Comparison of ENCODE assay signal across 17 cellular contexts in the genomic region with DNA sequence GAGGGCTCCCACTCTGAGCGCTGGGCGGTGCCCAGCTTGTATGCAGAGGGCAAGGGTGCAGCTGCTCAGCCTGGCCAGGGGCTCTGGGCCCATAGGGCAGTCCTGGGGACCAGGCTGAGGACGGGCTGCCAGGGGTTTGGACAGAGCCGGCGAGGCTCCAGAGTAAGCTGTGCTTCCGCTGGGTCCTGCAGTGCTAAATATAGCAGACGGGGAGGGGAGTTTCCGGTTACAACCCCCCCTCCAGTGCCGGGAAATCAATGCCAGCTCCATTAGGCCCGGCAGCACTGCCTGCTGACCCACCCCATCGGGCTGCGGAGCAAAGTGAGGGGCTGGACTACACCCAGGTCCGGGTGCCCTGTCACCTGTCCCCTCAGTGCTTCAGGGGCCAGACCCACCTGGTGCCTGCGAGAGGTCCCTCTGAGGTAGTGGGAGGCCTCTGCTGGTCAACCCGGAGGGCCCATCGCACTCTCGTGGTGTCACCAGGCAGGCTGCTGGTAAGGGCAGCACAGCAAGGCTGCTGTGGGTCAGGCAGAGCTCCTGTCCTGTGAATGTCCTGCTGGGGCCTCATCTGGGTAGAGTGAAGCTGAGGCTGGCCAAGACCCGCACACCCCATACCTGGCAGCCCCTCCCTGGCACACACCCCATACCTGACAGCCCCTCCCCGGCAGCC. TPM values are rescaled to one million over a fixed set of nuclear protein-coding genes. Genes with fewer than 3 reads are reported as not detected.
A peak's percentile ranks its signal among the peaks of the same experiment; 100 is the strongest.
DNase-seq lines count a peak whose midpoint lies in the region; ATAC-seq and TF ChIP-seq lines count a peak whose summit lies in the region.
"Had no signal": no experiment of that assay in that cellular context is flagged by ENCODE, and none has a peak within 500 bp of the region (broad histone marks: within the 10 kb centered on the region; RNA-seq: fewer than 3 reads in every experiment).

No MANE protein-coding gene starts in this region.

- peaks cover 0 to 4% of the 10 kb centered on the region in 2 experiments; a peak in 1 of 3 replicates for H3K36me3 ChIP-seq in HEK293 (ENCODE audit: control insufficient read depth in 2 of 2, insufficient read depth in 1 of 2, low read length in 2 of 2)
- H3K36me3 ChIP-seq in left lung: no peaks in the 10 kb centered on the region
- H3K36me3 ChIP-seq: adrenal gland, thoracic aorta had no signal

- BruUV-seq in Calu3 (replicated peaks; lab: Mats Ljungman, UMichigan): no TSS peak

- peak; percentile 84 for DNase-seq in COR-L47 (lab: John Stamatoyannopoulos, UW)
- DNase-seq in SHP77 (lab: John Stamatoyannopoulos, UW): peak; percentile 79
- no peak for DNase-seq in left lung
- DNase-seq in anterior cingulate cortex (lab: John Stamatoyannopoulos, UW): no peak
- no peak for DNase-seq in midbrain (lab: John Stamatoyannopoulos, UW)
- no peak for DNase-seq in stimulated activated naive CD8-positive, alpha-beta T cell treated with anti-CD3 and anti-CD28 coated beads, Interleukin-15, amount 100 ng/mL, for 72 hours
- no peak for DNase-seq in Calu3
- DNase-seq: activated CD8-positive, alpha-beta T cell treated with anti-CD3 and anti-CD28 coated beads for 36 hours; GDM1; kidney; MV-4-11 had no signal

- POLR2A ChIA-PET in HEK293 (lab: Yijun Ruan, JAX): interaction anchor here (2.0 kb wide), 1 partner anchor 10 kb away, joined by 9 read pairs; a partner anchor contains a TSS

- no peaks in the 10 kb centered on the region for H3K9me3 Mint-ChIP-seq in stimulated activated naive CD8-positive, alpha-beta T cell treated with anti-CD3 and anti-CD28 coated beads, Interleukin-15, amount 100 ng/mL, for 72 hours
- no peaks in the 10 kb centered on the region for H3K9me3 Mint-ChIP-seq in Calu3 (ENCODE audit: low read depth, unreplicated experiment)
- H3K9me3 Mint-ChIP-seq: activated CD8-positive, alpha-beta T cell treated with anti-CD3 and anti-CD28 coated beads for 36 hours; activated T-helper 17 cell treated with anti-CD3 and anti-CD28 coated beads, Interleukin-2, amount 50 U/mL, for 72 hours had no signal

- H3K4me3 ChIP-seq in HEK293 (ENCODE audit: low read depth, low read length) (no peak overlapping the region), left lung (no peak overlapping the region)
- H3K4me3 ChIP-seq: adrenal gland, SJSA1, thoracic aorta had no signal

- CTCF ChIA-PET in HEK293 (lab: Yijun Ruan, JAX): interaction anchor here (0.6 to 3.7 kb wide), 2 partner anchors 10 to 165 kb away, joined by 4 to 18 read pairs; a partner anchor contains a TSS
- CTCF ChIA-PET in Calu3 (lab: Charles Lee): interaction anchor here (0.5 to 1.8 kb wide), 3 partner anchors 52 to 716 kb away, joined by 3 to 4 read pairs (median 4); no protein-coding TSS in a partner anchor

- no peak overlapping the region for H3K4me3 Mint-ChIP-seq in stimulated activated naive CD8-positive, alpha-beta T cell treated with anti-CD3 and anti-CD28 coated beads, Interleukin-15, amount 100 ng/mL, for 72 hours
- no peak overlapping the region for H3K4me3 Mint-ChIP-seq in Calu3 (ENCODE audit: low read depth, unreplicated experiment)
- H3K4me3 Mint-ChIP-seq: activated CD8-positive, alpha-beta T cell treated with anti-CD3 and anti-CD28 coated beads for 36 hours; activated T-helper 17 cell treated with anti-CD3 and anti-CD28 coated beads, Interleukin-2, amount 50 U/mL, for 72 hours had no signal

- H3K27ac Mint-ChIP-seq in stimulated activated naive CD8-positive, alpha-beta T cell treated with anti-CD3 and anti-CD28 coated beads, Interleukin-15, amount 100 ng/mL, for 72 hours: no peak overlapping the region
- H3K27ac Mint-ChIP-seq in Calu3 (ENCODE audit: unreplicated experiment): no peak overlapping the region
- H3K27ac Mint-ChIP-seq: activated CD8-positive, alpha-beta T cell treated with anti-CD3 and anti-CD28 coated beads for 36 hours; activated T-helper 17 cell treated with anti-CD3 and anti-CD28 coated beads, Interleukin-2, amount 50 U/mL, for 72 hours; CD14-positive monocyte had no signal

- H3K4me1 Mint-ChIP-seq in stimulated activated naive CD8-positive, alpha-beta T cell treated with anti-CD3 and anti-CD28 coated beads, Interleukin-15, amount 100 ng/mL, for 72 hours: peaks cover 39% of the 10 kb centered on the region
- H3K4me1 Mint-ChIP-seq in Calu3 (ENCODE audit: low read depth, unreplicated experiment): peaks cover 2% of the 10 kb centered on the region

- H3K27ac ChIP-seq in HEK293 (ENCODE audit: extremely low read depth, low read depth, low read length) (no peak overlapping the region), left lung (peak overlapping the region; percentile 24 to 33)
- H3K27ac ChIP-seq: adrenal gland, SJSA1, thoracic aorta had no signal

- peaks cover 14% of the 10 kb centered on the region for H3K36me3 Mint-ChIP-seq in Calu3 (ENCODE audit: insufficient read depth, unreplicated experiment)
- H3K36me3 Mint-ChIP-seq: CD14-positive monocyte had no signal

- no peaks in the 10 kb centered on the region for H3K9me3 ChIP-seq in HEK293 (ENCODE audit: control insufficient read depth, insufficient read depth, low read depth, low read length)
- no peaks in the 10 kb centered on the region for H3K9me3 ChIP-seq in left lung
- H3K9me3 ChIP-seq: adrenal gland, thoracic aorta had no signal

- H3K27me3 ChIP-seq in left lung: peaks cover 0 to 56% of the 10 kb centered on the region in 2 donors
- H3K27me3 ChIP-seq: SJSA1 had no signal

- ATAC-seq in left lung: peak; percentile 23
- ATAC-seq in stimulated activated naive CD8-positive, alpha-beta T cell treated with anti-CD3 and anti-CD28 coated beads, Interleukin-15, amount 100 ng/mL, for 72 hours: no peak
- ATAC-seq: activated CD8-positive, alpha-beta T cell treated with anti-CD3 and anti-CD28 coated beads for 36 hours; activated T-helper 17 cell treated with anti-CD3 and anti-CD28 coated beads, Interleukin-2, amount 50 U/mL, for 72 hours had no signal

- peaks cover 42% of the 10 kb centered on the region for H3K27me3 Mint-ChIP-seq in stimulated activated naive CD8-positive, alpha-beta T cell treated with anti-CD3 and anti-CD28 coated beads, Interleukin-15, amount 100 ng/mL, for 72 hours
- H3K27me3 Mint-ChIP-seq in Calu3 (ENCODE audit: unreplicated experiment): peaks cover 11% of the 10 kb centered on the region

- peaks cover 3% of the 10 kb centered on the region; the same call in 1 of the 2 replicates for H3K4me1 ChIP-seq in HEK293 (ENCODE audit: control insufficient read depth, insufficient read depth, low read length)
- H3K4me1 ChIP-seq in left lung: peaks cover 16 to 47% of the 10 kb centered on the region in 2 donors

- intact Hi-C loops in left lung (cut with DNase I) (no loop called here), Calu3 (cut with micrococcal nuclease; ENCODE audit: unreplicated experiment) (no loop called here)

- TF ChIP-seq CTCF in HEK293 (tag by site-specific recombination; IDR thresholded peaks at IDR 0.05): no peak
- TF ChIP-seq CTCF in left lung (IDR thresholded peaks at IDR 0.05): no peak
- TF ChIP-seq CTCF in Calu3 (IDR thresholded peaks at IDR 0.05; ENCODE audit: unreplicated experiment): no peak

TF ChIP-seq in HEK293, 187 proteins besides CTCF, POLR2A, EP300 and RAD21 (continues in another document):
- TF ChIP-seq KLF10 (tag by site-specific recombination; IDR thresholded peaks at IDR 0.05) (no peak), BCL11B (tag by site-specific recombination; IDR thresholded peaks at IDR 0.05; ENCODE audit: low read depth) (no peak), ZNF768 (tag by site-specific recombination; IDR thresholded peaks at IDR 0.05) (no peak), ZNF184 (tag by site-specific recombination; IDR thresholded peaks at IDR 0.05) (no peak), HOXD13 (CRISPR knock-in tag; IDR thresholded peaks at IDR 0.05; ENCODE audit: borderline replicate concordance) (no peak), ZIC2 (tag by site-specific recombination; IDR thresholded peaks at IDR 0.05) (no peak), ZNF394 (tag by site-specific recombination; IDR thresholded peaks at IDR 0.05; ENCODE audit: borderline replicate concordance) (no peak)
- TF ChIP-seq, protein P1, sequence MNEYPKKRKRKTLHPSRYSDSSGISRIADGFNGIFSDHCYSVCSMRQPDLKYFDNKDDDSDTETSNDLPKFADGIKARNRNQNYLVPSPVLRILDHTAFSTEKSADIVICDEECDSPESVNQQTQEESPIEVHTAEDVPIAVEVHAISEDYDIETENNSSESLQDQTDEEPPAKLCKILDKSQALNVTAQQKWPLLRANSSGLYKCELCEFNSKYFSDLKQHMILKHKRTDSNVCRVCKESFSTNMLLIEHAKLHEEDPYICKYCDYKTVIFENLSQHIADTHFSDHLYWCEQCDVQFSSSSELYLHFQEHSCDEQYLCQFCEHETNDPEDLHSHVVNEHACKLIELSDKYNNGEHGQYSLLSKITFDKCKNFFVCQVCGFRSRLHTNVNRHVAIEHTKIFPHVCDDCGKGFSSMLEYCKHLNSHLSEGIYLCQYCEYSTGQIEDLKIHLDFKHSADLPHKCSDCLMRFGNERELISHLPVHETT (tag by site-specific recombination; IDR thresholded peaks at IDR 0.05): no peak
- TF ChIP-seq, protein P2, sequence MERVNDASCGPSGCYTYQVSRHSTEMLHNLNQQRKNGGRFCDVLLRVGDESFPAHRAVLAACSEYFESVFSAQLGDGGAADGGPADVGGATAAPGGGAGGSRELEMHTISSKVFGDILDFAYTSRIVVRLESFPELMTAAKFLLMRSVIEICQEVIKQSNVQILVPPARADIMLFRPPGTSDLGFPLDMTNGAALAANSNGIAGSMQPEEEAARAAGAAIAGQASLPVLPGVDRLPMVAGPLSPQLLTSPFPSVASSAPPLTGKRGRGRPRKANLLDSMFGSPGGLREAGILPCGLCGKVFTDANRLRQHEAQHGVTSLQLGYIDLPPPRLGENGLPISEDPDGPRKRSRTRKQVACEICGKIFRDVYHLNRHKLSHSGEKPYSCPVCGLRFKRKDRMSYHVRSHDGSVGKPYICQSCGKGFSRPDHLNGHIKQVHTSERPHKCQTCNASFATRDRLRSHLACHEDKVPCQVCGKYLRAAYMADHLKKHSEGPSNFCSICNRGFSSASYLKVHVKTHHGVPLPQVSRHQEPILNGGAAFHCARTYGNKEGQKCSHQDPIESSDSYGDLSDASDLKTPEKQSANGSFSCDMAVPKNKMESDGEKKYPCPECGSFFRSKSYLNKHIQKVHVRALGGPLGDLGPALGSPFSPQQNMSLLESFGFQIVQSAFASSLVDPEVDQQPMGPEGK (tag by site-specific recombination; IDR thresholded peaks at IDR 0.05): peak; percentile 66; the same call in 1 of the 2 replicates

RNA-seq across cellular contexts. Expression of a gene that starts 2.6 kb away (rescaled TPM):
- 10 to 100 TPM; 32.0 to 34.2 TPM for total RNA-seq in left lung
- total RNA-seq in Calu3 (2022): 13.8 and 17.6 TPM in 2 replicates

RNA-seq across cellular contexts. Expression of a gene that starts 10.0 kb away (rescaled TPM):
- total RNA-seq in left lung: 10 to 100 TPM; 52.5 to 77.5 TPM
- 38.0 TPM in 2 replicates for total RNA-seq in Calu3 (2022)

Comparison
In these comparisons a context has a peak if more than half of its experiments do, and no peak if none do; other contexts are left out.
1. DNase-seq: peak in COR-L47 (single experiment) and SHP77 (2 of 2); none in left lung (0 of 2), anterior cingulate cortex (0 of 58), midbrain (single experiment), stimulated activated naive CD8-positive, alpha-beta T cell treated with anti-CD3 and anti-CD28 coated beads, Interleukin-15, amount 100 ng/mL, for 72 hours (0 of 2) and Calu3 (single experiment).